13 cellular contexts compared by ENCODE assay signal in the genomic region with DNA sequence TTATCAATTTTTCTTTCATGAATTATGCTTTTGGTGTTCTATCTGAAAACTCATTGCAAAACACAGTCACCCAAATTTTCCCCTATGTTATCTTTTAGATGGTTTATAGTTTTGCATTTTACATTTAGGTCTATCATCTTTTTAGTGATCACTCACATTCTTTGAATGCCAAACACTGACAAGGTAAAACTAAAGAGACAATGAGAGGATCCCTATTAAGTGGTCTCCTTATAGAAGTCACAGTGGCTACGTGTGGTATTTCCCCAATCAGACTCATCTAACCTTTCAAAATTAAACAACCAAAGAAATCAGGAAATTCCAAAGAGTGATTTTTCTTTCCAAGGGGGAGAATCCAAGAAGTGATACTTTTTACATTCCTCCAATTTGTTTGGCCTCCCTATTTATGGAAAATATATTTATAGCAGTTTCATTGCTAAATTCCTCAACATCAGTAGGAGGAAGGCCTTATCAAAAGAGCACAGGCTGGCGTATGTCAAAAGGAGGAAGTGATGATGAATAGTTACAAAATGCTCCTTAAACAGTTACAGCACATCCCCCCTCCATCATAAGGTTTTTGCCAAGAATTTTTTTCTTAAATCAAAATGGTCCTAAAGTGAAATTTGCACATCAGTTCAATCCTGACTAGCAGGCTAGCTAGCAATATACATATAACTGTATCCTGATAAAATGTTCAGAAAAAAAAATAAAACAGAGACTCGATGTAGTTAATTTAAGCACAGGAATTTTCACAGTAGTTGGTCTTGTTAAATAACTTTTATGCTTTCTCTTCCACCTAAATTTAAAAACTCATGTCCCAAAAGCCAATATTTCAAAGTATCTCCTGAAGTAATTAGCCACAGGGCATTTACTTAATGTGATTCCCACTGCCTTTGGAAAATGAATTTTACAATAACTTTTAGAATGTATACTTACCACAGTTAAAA.
A peak's percentile ranks its signal among the peaks of the same experiment; 100 is the strongest.
DNase-seq lines count a peak whose midpoint lies in the region; ATAC-seq and TF ChIP-seq lines count a peak whose summit lies in the region.
"Had no signal": no experiment of that assay in that cellular context is flagged by ENCODE, and none has a peak within 500 bp of the region (broad histone marks: within the 10 kb centered on the region; RNA-seq: fewer than 3 reads in every experiment).

No MANE protein-coding gene starts in this region.

- H3K4me1 ChIP-seq in gastrocnemius medialis (peaks cover 14 to 16% of the 10 kb centered on the region in 2 donors), breast epithelium (no peaks in the 10 kb centered on the region)
- no peaks in the 10 kb centered on the region for H3K4me1 ChIP-seq in CD4-positive, alpha-beta memory T cell (ENCODE audit: insufficient read depth, low read length)
- H3K4me1 ChIP-seq: Peyer's patch had no signal

- H3K4me3 ChIP-seq in HL-60 (replicated peaks; ENCODE audit: insufficient read depth, low read length): no peak overlapping the region
- no peak overlapping the region for H3K4me3 ChIP-seq in gastrocnemius medialis
- no peak overlapping the region for H3K4me3 ChIP-seq in CD4-positive, alpha-beta memory T cell (ENCODE audit: low read length in 2 of 2)
- no peak overlapping the region for H3K4me3 ChIP-seq in breast epithelium
- H3K4me3 ChIP-seq: Peyer's patch, testis had no signal

- DNase-seq in HL-60 (ENCODE audit: low read depth in 1 of 2, low spot score in 1 of 2) (peak; percentile 18 to 49), SKM-1 (lab: John Stamatoyannopoulos, UW; ENCODE audit: unreplicated experiment) (peak; percentile 58), fibroblast of peridontal ligament (ENCODE audit: extremely low read depth) (peak; percentile 62), gastrocnemius medialis (no peak), NCI-H510A treated with DMSO at 0.1 percent for 48 hours (lab: John Stamatoyannopoulos, UW) (no peak), breast epithelium (ENCODE audit: low spot score in 2 of 2) (no peak)
- no peak for DNase-seq in CD4-positive, alpha-beta memory T cell
- DNase-seq: activated CD8-positive, alpha-beta memory T cell treated with anti-CD3 and anti-CD28 coated beads, Interleukin-2, amount 50 U/mL, for 4 hours; COR-L47; KG1; Peyer's patch; testis had no signal

- H3K4me3 Mint-ChIP-seq in CD4-positive, alpha-beta memory T cell: no peak overlapping the region

- CTCF ChIA-PET in CD4-positive, alpha-beta memory T cell (lab: Charles Lee; ENCODE audit: partially characterized antibody): no interaction called here

- POLR2A ChIA-PET in CD4-positive, alpha-beta memory T cell (lab: Charles Lee; ENCODE audit: partially characterized antibody): no interaction called here

- no peak overlapping the region for H3K27ac Mint-ChIP-seq in CD4-positive, alpha-beta memory T cell

- ATAC-seq in gastrocnemius medialis (no peak), GM21526 (IDR thresholded peaks at IDR 0.05; ENCODE audit: low FRiP score, unreplicated experiment) (no peak)

- TF ChIP-seq POLR2A in gastrocnemius medialis (IDR thresholded peaks at IDR 0.05) (no peak), breast epithelium (IDR thresholded peaks at IDR 0.05) (no peak)

- no peaks in the 10 kb centered on the region for H3K36me3 Mint-ChIP-seq in CD4-positive, alpha-beta memory T cell

- intact Hi-C loops in gastrocnemius medialis (cut with DNase I; ENCODE audit: low total_unique reads): no loop called here
- intact Hi-C loops in CD4-positive, alpha-beta memory T cell (cut with micrococcal nuclease): no loop called here
- intact Hi-C loops in breast epithelium (cut with DNase I; ENCODE audit: low total_unique reads): no loop called here

- H3K36me3 ChIP-seq in gastrocnemius medialis (no peaks in the 10 kb centered on the region), breast epithelium (no peaks in the 10 kb centered on the region)
- H3K36me3 ChIP-seq in CD4-positive, alpha-beta memory T cell (ENCODE audit: insufficient read depth, low read length): no peaks in the 10 kb centered on the region

- TF ChIP-seq CTCF in HL-60 (IDR thresholded peaks at IDR 0.05; ENCODE audit: insufficient read depth, low read length) (no peak), gastrocnemius medialis (IDR thresholded peaks at IDR 0.05 in 4 of 5, conservative IDR thresholded peaks at IDR 0.05 in 1 of 5) (no peak), breast epithelium (IDR thresholded peaks at IDR 0.05) (no peak)

- H3K4me1 Mint-ChIP-seq in CD4-positive, alpha-beta memory T cell: no peaks in the 10 kb centered on the region

- H3K27me3 ChIP-seq in HL-60 (ENCODE audit: insufficient read depth, poor library complexity, severe bottlenecking): no peaks in the 10 kb centered on the region
- no peaks in the 10 kb centered on the region for H3K27me3 ChIP-seq in gastrocnemius medialis
- no peaks in the 10 kb centered on the region for H3K27me3 ChIP-seq in CD4-positive, alpha-beta memory T cell (ENCODE audit: insufficient read depth, low read length)
- H3K27me3 ChIP-seq in breast epithelium: no peaks in the 10 kb centered on the region
- H3K27me3 ChIP-seq: Peyer's patch, testis had no signal

- peak overlapping the region; percentile 13 for H3K27ac ChIP-seq in HL-60 (replicated peaks)
- peak overlapping the region in 3 of 4 donors; percentile 4 to 43 (median 14) for H3K27ac ChIP-seq in gastrocnemius medialis
- no peak overlapping the region for H3K27ac ChIP-seq in CD4-positive, alpha-beta memory T cell (ENCODE audit: low read depth, low read length)
- H3K27ac ChIP-seq in breast epithelium: no peak overlapping the region
- H3K27ac ChIP-seq: Peyer's patch had no signal

- peaks cover 1 to 7% of the 10 kb centered on the region in 2 donors for H3K27me3 Mint-ChIP-seq in CD4-positive, alpha-beta memory T cell

- in situ Hi-C loops in gastrocnemius medialis (cut with MboI; ENCODE audit: low sequenced_read_pairs in 4 of 4): no loop called here

- H3K9me3 ChIP-seq in gastrocnemius medialis: no peaks in the 10 kb centered on the region
- no peaks in the 10 kb centered on the region for H3K9me3 ChIP-seq in CD4-positive, alpha-beta memory T cell (ENCODE audit: control insufficient read depth in 1 of 2, low read length in 2 of 2)
- no peaks in the 10 kb centered on the region for H3K9me3 ChIP-seq in breast epithelium
- H3K9me3 ChIP-seq: Peyer's patch, testis had no signal

- peaks cover 0 to 8% (median 2%) of the 10 kb centered on the region in 8 donors for H3K9me3 Mint-ChIP-seq in CD4-positive, alpha-beta memory T cell

Comparison
In these comparisons a context has a peak if more than half of its experiments do, and no peak if none do; other contexts are left out.
1. DNase-seq: peak in HL-60 (2 of 2), SKM-1 (single experiment) and fibroblast of peridontal ligament (single experiment); none in gastrocnemius medialis (0 of 2), CD4-positive, alpha-beta memory T cell (0 of 5), NCI-H510A treated with DMSO at 0.1 percent for 48 hours (single experiment) and breast epithelium (0 of 2).
2. H3K27ac ChIP-seq: peak in HL-60 (single experiment) and gastrocnemius medialis (3 of 4); none in CD4-positive, alpha-beta memory T cell (single experiment) and breast epithelium (0 of 2).